8 cellular contexts compared by ENCODE assay signal in the genomic region with DNA sequence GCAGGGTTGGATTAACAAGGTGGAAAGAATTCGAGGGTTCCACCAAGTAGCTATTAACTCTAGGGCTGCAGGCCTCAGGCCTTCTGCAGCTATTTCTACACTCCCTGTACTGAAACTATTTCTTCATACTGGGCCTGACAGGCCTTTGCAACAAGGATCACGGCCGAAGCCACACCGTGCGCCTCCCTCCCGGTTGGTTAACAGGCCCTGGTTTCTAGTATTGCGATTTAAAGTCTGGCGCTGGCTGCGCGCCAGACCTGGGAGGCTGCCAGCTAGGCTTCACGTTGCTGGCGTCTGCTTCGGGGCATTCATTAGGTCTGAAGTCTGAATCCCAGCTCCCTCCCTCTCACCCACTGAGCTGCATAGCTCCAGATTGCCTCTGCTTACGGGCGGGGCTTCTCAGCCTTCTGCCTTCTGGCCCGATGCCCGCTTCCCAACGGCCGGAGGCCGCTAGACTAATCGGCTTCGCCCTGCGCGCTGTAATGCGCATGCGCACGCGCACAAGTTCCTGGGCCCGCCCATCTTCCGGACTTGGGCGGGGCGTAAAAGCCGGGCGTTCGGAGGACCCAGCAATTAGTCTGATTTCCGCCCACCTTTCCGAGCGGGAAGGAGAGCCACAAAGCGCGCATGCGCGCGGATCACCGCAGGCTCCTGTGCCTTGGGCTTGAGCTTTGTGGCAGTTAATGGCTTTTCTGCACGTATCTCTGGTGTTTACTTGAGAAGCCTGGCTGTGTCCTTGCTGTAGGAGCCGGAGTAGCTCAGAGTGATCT. TPM values are rescaled to one million over a fixed set of nuclear protein-coding genes. Genes with fewer than 3 reads are reported as not detected.
DNase-seq lines count a peak whose midpoint lies in the region; ATAC-seq, FAIRE-seq and TF ChIP-seq lines count a peak whose summit lies in the region.

No MANE protein-coding gene starts in this region.

- H3K4me1 ChIP-seq in HepG2 (ENCODE audit: insufficient read depth, low read length), result peaks cover 71% of the 10 kb centered on the region

- intact Hi-C loops in HepG2 (cut with micrococcal nuclease; ENCODE audit: unreplicated experiment), result loop anchor here (1.0 to 10.0 kb wide), 2 partner anchors 74 to 129 kb away; a partner anchor contains a TSS

- peak; percentile 94 for DNase-seq in NCI-H748 treated with DMSO at 0.1 percent for 48 hours (lab: John Stamatoyannopoulos, UW)
- DNase-seq in activated CD4-positive, alpha-beta T cell treated with anti-CD3 and anti-CD28 coated beads, Interleukin-2, amount 50 U/mL, for 4 hours, result peak; percentile 87 to 91
- peak; percentile 99 for DNase-seq in dermis blood vessel endothelial cell
- peak; percentile 97 for DNase-seq in HepG2 (ENCODE audit: low spot score)
- DNase-seq in stimulated activated CD4-positive, alpha-beta T cell treated with anti-CD3 and anti-CD28 coated beads, Interleukin-2, amount 100 ng/mL, for 48 hours, result peak; percentile 92 to 93

- H3K4me3 ChIP-seq in HepG2 (replicated peaks in 1 of 3; ENCODE audit: insufficient read depth in 1 of 3, low read depth in 2 of 3, low read length in 3 of 3), result peak overlapping the region; percentile 83 to 97 (median 87)

- H3K79me2 ChIP-seq in HepG2 (ENCODE audit: insufficient read depth, low read length), result peaks cover 63% of the 10 kb centered on the region

- BruUV-seq in HepG2 (replicated peaks; lab: Mats Ljungman, UMichigan), result no TSS peak

- peak; percentile 35; the same call in 1 of the 2 replicates for TF ChIP-seq RAD21 in HepG2 (CRISPR knock-in tag; IDR thresholded peaks at IDR 0.05)

- H3K27ac ChIP-seq in C4-2B, result peak overlapping the region; percentile 93
- H3K27ac ChIP-seq in HepG2 (ENCODE audit: extremely low read length, insufficient read depth, low read length), result peak overlapping the region; percentile 83

- CTCF ChIA-PET in HepG2 (lab: Yijun Ruan, JAX; ENCODE audit: low intra/inter-chr PET ratio, low total read pairs), result no interaction called here

- FAIRE-seq in HepG2 (lab: Jason Lieb, UNC), result peak; percentile 88

- peaks cover 59% of the 10 kb centered on the region for H4K20me1 ChIP-seq in HepG2 (ENCODE audit: insufficient read depth, low read length)

- TF ChIP-seq EP300 in HepG2 (IDR thresholded peaks at IDR 0.05; ENCODE audit: low read depth in 2 of 2, low read length in 2 of 2), result peak in 1 of 2 experiments; percentile 40; a peak in 1 of 4 replicates
- TF ChIP-seq EP300 in HepG2 (CRISPR knock-in tag; IDR thresholded peaks at IDR 0.05; ENCODE audit: borderline replicate concordance), result no peak

- peak; percentile 75 to 90 for TF ChIP-seq POLR2A in HepG2 (IDR thresholded peaks at IDR 0.05; ENCODE audit: insufficient read depth in 1 of 2, low read depth in 2 of 2, low read length in 2 of 2)

- H3K27me3 ChIP-seq in HepG2 (ENCODE audit: control insufficient read depth in 1 of 2, insufficient read depth in 2 of 2, low read length in 2 of 2), result no peaks in the 10 kb centered on the region; a peak in 1 of 5 replicates

- H3K9ac ChIP-seq in HepG2 (ENCODE audit: insufficient read depth, low read depth, low read length), result peak overlapping the region; percentile 97

- TF ChIP-seq CTCF in C4-2B (conservative IDR thresholded peaks at IDR 0.05) (no peak), HepG2 (CRISPR knock-in tag; IDR thresholded peaks at IDR 0.05) (no peak; the same call in 1 of the 2 replicates)

- H3K4me2 ChIP-seq in HepG2 (ENCODE audit: low read depth, low read length), result peak overlapping the region; percentile 96

- WGBS in HepG2 (ENCODE audit: low lambda C conversion rate), result under 1% methylated on average over 28 of the region's 46 CpGs

- POLR2A ChIA-PET in HepG2 (lab: Yijun Ruan, JAX), result interaction anchor here (0.7 to 5.9 kb wide), 20 partner anchors 9 to 409 kb away, joined by 3 to 298 read pairs (median 4); a partner anchor contains a TSS

- ATAC-seq in GM19395 (IDR thresholded peaks at IDR 0.05; ENCODE audit: unreplicated experiment), result peak; percentile 68
- peak; percentile 67 for ATAC-seq in HG03565 (IDR thresholded peaks at IDR 0.05; ENCODE audit: unreplicated experiment)
- peak; percentile 83 for ATAC-seq in HepG2

- in situ Hi-C loops in HepG2 (cut with HindIII; ENCODE audit: extremely low pct_ligation_motif_present, low pct_unique_long_range_greater_than_20kb), result no loop called here

- H3K9me3 ChIP-seq in HepG2 (ENCODE audit: low read length), result no peaks in the 10 kb centered on the region

- no peak overlapping the region for H2AFZ ChIP-seq in HepG2 (ENCODE audit: low read length)

- peaks cover 9 to 44% of the 10 kb centered on the region in 2 experiments for H3K36me3 ChIP-seq in HepG2 (replicated peaks in 1 of 2; ENCODE audit: control insufficient read depth in 1 of 2, insufficient read depth in 2 of 2, low read length in 2 of 2)

RNA-seq across cellular contexts. Expression of a gene that starts 1.6 kb away (rescaled TPM):
- total RNA-seq in dermis blood vessel endothelial cell (281 and 549 TPM in 2 replicates), HepG2 (2016; rRNA removed; fragmentation: Illumina TruSeq; extraction: Trizol) (805 and 1,257 TPM in 2 replicates)
- total RNA-seq in HepG2 (2016; cell fraction: cytosol; rRNA removed; fragmentation: Illumina TruSeq; extraction: Trizol; ENCODE audit: low read depth), result 144 and 147 TPM in 2 replicates
- 804 and 1,250 TPM in 2 replicates for total RNA-seq in HepG2 (2016; cell fraction: insoluble cytoplasmic fraction; rRNA removed; fragmentation: Illumina TruSeq; extraction: Trizol)
- total RNA-seq in HepG2 (2016; cell fraction: membrane; rRNA removed; fragmentation: Illumina TruSeq; extraction: Trizol), result 335 and 350 TPM in 2 replicates
- total RNA-seq in HepG2 (2016; cell fraction: nucleus; rRNA removed; fragmentation: Illumina TruSeq; extraction: Trizol), result 485 and 499 TPM in 2 replicates
- 1,112 and 1,547 TPM in 2 replicates for polyA plus RNA-seq in HepG2 (2011; rRNA removed)
- polyA plus RNA-seq in HepG2 (2011; cell fraction: cytosol; rRNA removed), result 1,051 and 1,568 TPM in 2 replicates
- 242 and 434 TPM in 2 replicates for polyA plus RNA-seq in HepG2 (2011; cell fraction: nucleus; rRNA removed)
- 2,051 and 2,699 TPM in 2 replicates for polyA plus RNA-seq in HepG2 (2012)
- polyA plus RNA-seq in HepG2 (2016; cell fraction: cytosol; fragmentation: Illumina TruSeq; extraction: Trizol; ENCODE audit: low read depth), result 290 and 338 TPM in 2 replicates
- 2,117 and 2,212 TPM in 2 replicates for polyA plus RNA-seq in HepG2 (2016; cell fraction: insoluble cytoplasmic fraction; fragmentation: Illumina TruSeq; extraction: Trizol; ENCODE audit: low read depth)
- 355 and 398 TPM in 2 replicates for polyA plus RNA-seq in HepG2 (2016; cell fraction: membrane; fragmentation: Illumina TruSeq; extraction: Trizol; ENCODE audit: low read depth)
- polyA plus RNA-seq in HepG2 (2016; cell fraction: nucleus; fragmentation: Illumina TruSeq; extraction: Trizol; ENCODE audit: insufficient read depth, low read depth), result 763 and 807 TPM in 2 replicates
- polyA minus RNA-seq in HepG2 (2011; rRNA and poly(A)+ RNA removed; ENCODE audit: low replicate concordance), result 970 and 1,123 TPM in 2 replicates
- 1,287 and 1,326 TPM in 2 replicates for polyA minus RNA-seq in HepG2 (2011; cell fraction: cytosol; rRNA and poly(A)+ RNA removed)
- polyA minus RNA-seq in HepG2 (2011; cell fraction: nucleus; rRNA and poly(A)+ RNA removed), result 313 and 485 TPM in 2 replicates

RNA-seq across cellular contexts. Expression of a gene that starts 16.2 kb away (rescaled TPM):
- total RNA-seq in dermis blood vessel endothelial cell (0.34 TPM in 1 of 2 replicates, not detected in the other), HepG2 (2016; rRNA removed; fragmentation: Illumina TruSeq; extraction: Trizol) (not detected in 2 replicates)
- not detected in 2 replicates for total RNA-seq in HepG2 (2016; cell fraction: cytosol; rRNA removed; fragmentation: Illumina TruSeq; extraction: Trizol; ENCODE audit: low read depth)
- not detected in 2 replicates for total RNA-seq in HepG2 (2016; cell fraction: insoluble cytoplasmic fraction; rRNA removed; fragmentation: Illumina TruSeq; extraction: Trizol)
- total RNA-seq in HepG2 (2016; cell fraction: membrane; rRNA removed; fragmentation: Illumina TruSeq; extraction: Trizol), result not detected in 2 replicates
- not detected in 2 replicates for total RNA-seq in HepG2 (2016; cell fraction: nucleus; rRNA removed; fragmentation: Illumina TruSeq; extraction: Trizol)
- not detected in 2 replicates for polyA plus RNA-seq in HepG2 (2011; rRNA removed)
- polyA plus RNA-seq in HepG2 (2011; cell fraction: cytosol; rRNA removed), result not detected in 2 replicates
- not detected in 2 replicates for polyA plus RNA-seq in HepG2 (2011; cell fraction: nucleus; rRNA removed)
- polyA plus RNA-seq in HepG2 (2012), result not detected in 2 replicates
- polyA plus RNA-seq in HepG2 (2016; cell fraction: cytosol; fragmentation: Illumina TruSeq; extraction: Trizol; ENCODE audit: low read depth), result not detected in 2 replicates
- not detected in 2 replicates for polyA plus RNA-seq in HepG2 (2016; cell fraction: insoluble cytoplasmic fraction; fragmentation: Illumina TruSeq; extraction: Trizol; ENCODE audit: low read depth)
- polyA plus RNA-seq in HepG2 (2016; cell fraction: membrane; fragmentation: Illumina TruSeq; extraction: Trizol; ENCODE audit: low read depth), result not detected in 2 replicates
- not detected in 2 replicates for polyA plus RNA-seq in HepG2 (2016; cell fraction: nucleus; fragmentation: Illumina TruSeq; extraction: Trizol; ENCODE audit: insufficient read depth, low read depth)
- not detected in 2 replicates for polyA minus RNA-seq in HepG2 (2011; rRNA and poly(A)+ RNA removed; ENCODE audit: low replicate concordance)
- polyA minus RNA-seq in HepG2 (2011; cell fraction: cytosol; rRNA and poly(A)+ RNA removed), result not detected in 2 replicates
- polyA minus RNA-seq in HepG2 (2011; cell fraction: nucleus; rRNA and poly(A)+ RNA removed), result not detected in 2 replicates

RNA-seq across cellular contexts. Expression of a gene that starts 59.7 kb away (rescaled TPM):
- not detected in 2 replicates for total RNA-seq in dermis blood vessel endothelial cell
- total RNA-seq in HepG2 (2016; rRNA removed; fragmentation: Illumina TruSeq; extraction: Trizol), result not detected in 2 replicates
- not detected in 2 replicates for total RNA-seq in HepG2 (2016; cell fraction: cytosol; rRNA removed; fragmentation: Illumina TruSeq; extraction: Trizol; ENCODE audit: low read depth)
- not detected in 2 replicates for total RNA-seq in HepG2 (2016; cell fraction: insoluble cytoplasmic fraction; rRNA removed; fragmentation: Illumina TruSeq; extraction: Trizol)
- not detected in 2 replicates for total RNA-seq in HepG2 (2016; cell fraction: membrane; rRNA removed; fragmentation: Illumina TruSeq; extraction: Trizol)
- total RNA-seq in HepG2 (2016; cell fraction: nucleus; rRNA removed; fragmentation: Illumina TruSeq; extraction: Trizol), result not detected in 2 replicates
- polyA plus RNA-seq in HepG2 (2011; rRNA removed), result not detected in 2 replicates
- polyA plus RNA-seq in HepG2 (2011; cell fraction: cytosol; rRNA removed), result not detected in 2 replicates
- not detected in 2 replicates for polyA plus RNA-seq in HepG2 (2011; cell fraction: nucleus; rRNA removed)
- 0.12 TPM in 1 of 2 replicates, not detected in the other for polyA plus RNA-seq in HepG2 (2012)
- not detected in 2 replicates for polyA plus RNA-seq in HepG2 (2016; cell fraction: cytosol; fragmentation: Illumina TruSeq; extraction: Trizol; ENCODE audit: low read depth)
- not detected in 2 replicates for polyA plus RNA-seq in HepG2 (2016; cell fraction: insoluble cytoplasmic fraction; fragmentation: Illumina TruSeq; extraction: Trizol; ENCODE audit: low read depth)
- not detected in 2 replicates for polyA plus RNA-seq in HepG2 (2016; cell fraction: membrane; fragmentation: Illumina TruSeq; extraction: Trizol; ENCODE audit: low read depth)
- polyA plus RNA-seq in HepG2 (2016; cell fraction: nucleus; fragmentation: Illumina TruSeq; extraction: Trizol; ENCODE audit: insufficient read depth, low read depth), result not detected in 2 replicates
- not detected in 2 replicates for polyA minus RNA-seq in HepG2 (2011; rRNA and poly(A)+ RNA removed; ENCODE audit: low replicate concordance)
- polyA minus RNA-seq in HepG2 (2011; cell fraction: cytosol; rRNA and poly(A)+ RNA removed), result not detected in 2 replicates
- polyA minus RNA-seq in HepG2 (2011; cell fraction: nucleus; rRNA and poly(A)+ RNA removed), result not detected in 2 replicates

Comparison
In these comparisons a context has a peak if more than half of its experiments do, and no peak if none do; other contexts are left out.
1. Peak in every context shown above with its lines: DNase-seq, ATAC-seq, H3K4me3 ChIP-seq and H3K27ac ChIP-seq.